Comparison of ENCODE assay signal across 8 cellular contexts in genomic region chr21:25607812-25608737, GRCh38. TPM values are rescaled to one million over a fixed set of nuclear protein-coding genes. Genes with fewer than 3 reads are reported as not detected.
DNase-seq lines count a peak whose midpoint lies in the region; ATAC-seq and TF ChIP-seq lines count a peak whose summit lies in the region.

No MANE protein-coding gene starts in this region.

- POLR2A ChIA-PET in AG04450 (lab: Yijun Ruan, JAX), result no interaction called here

- DNase-seq in AG04450 (ENCODE audit: low read depth, low spot score), result peak; percentile 68
- DNase-seq in NCI-H2171 treated with DMSO at 0.1 percent for 48 hours (lab: John Stamatoyannopoulos, UW), result peak; percentile 62
- peak; percentile 57 for DNase-seq in activated CD4-positive, CD25-positive, alpha-beta regulatory T cell treated with anti-CD3 and anti-CD28 coated beads, Interleukin-2, amount 50 U/mL, for 16 hours (ENCODE audit: low read depth, low spot score)
- peak; percentile 53 to 68 for DNase-seq in central memory CD8-positive, alpha-beta T cell (ENCODE audit: low spot score in 2 of 2)
- DNase-seq in islet precursor cell, result peak; percentile 84
- DNase-seq in stimulated activated CD4-positive, alpha-beta T cell treated with anti-CD3 and anti-CD28 coated beads, Interleukin-12 subunit alpha, Interleukin-12 subunit beta, amount 100 ng/mL, for 4 hours, result peak; percentile 68

- peaks cover 20% of the 10 kb centered on the region for H3K36me3 Mint-ChIP-seq in central memory CD8-positive, alpha-beta T cell (ENCODE audit: insufficient read depth)

- TF ChIP-seq CTCF in AG04450 (IDR thresholded peaks at IDR 0.05; ENCODE audit: low read depth, low read length), result peak; percentile 93

- H3K4me3 ChIP-seq in AG04450 (ENCODE audit: low read depth, low read length), result peak overlapping the region; percentile 83

- no peaks in the 10 kb centered on the region for H3K27me3 ChIP-seq in AG04450 (ENCODE audit: control insufficient read depth, insufficient read depth, low read length)

- H3K9me3 ChIP-seq in AG04450 (ENCODE audit: control insufficient read depth, insufficient read depth, low read length), result no peaks in the 10 kb centered on the region; the same call in 1 of the 2 replicates

- ATAC-seq in GM18867 (IDR thresholded peaks at IDR 0.05; ENCODE audit: unreplicated experiment) (peak; percentile 76), HG03108 (IDR thresholded peaks at IDR 0.05; ENCODE audit: unreplicated experiment) (peak; percentile 78)
- peak; percentile 79 for ATAC-seq in central memory CD8-positive, alpha-beta T cell (replicated peaks; ENCODE audit: extremely low read depth, poor library complexity, severe bottlenecking)

- H3K27ac ChIP-seq in AG04450 (ENCODE audit: low read depth, low read length), result no peak overlapping the region

- peak overlapping the region; percentile 99 for H3K4me3 Mint-ChIP-seq in central memory CD8-positive, alpha-beta T cell

- H3K4me1 Mint-ChIP-seq in central memory CD8-positive, alpha-beta T cell, result peaks cover 23% of the 10 kb centered on the region

- peak overlapping the region; percentile 100 for H3K27ac Mint-ChIP-seq in central memory CD8-positive, alpha-beta T cell (ENCODE audit: low read depth)

- CTCF ChIA-PET in AG04450 (lab: Charles Lee), result interaction anchor here (0.5 to 3.5 kb wide), 71 partner anchors 9 to 1341 kb away, joined by 3 to 97 read pairs (median 5); partner anchors contain the start of genes ATP5PF, GABPA and JAM2

- H3K27me3 Mint-ChIP-seq in central memory CD8-positive, alpha-beta T cell, result no peaks in the 10 kb centered on the region

- no peaks in the 10 kb centered on the region for H3K9me3 Mint-ChIP-seq in central memory CD8-positive, alpha-beta T cell

RNA-seq across cellular contexts. Expression of gene MRPL39, which starts 0.8 kb away (rescaled TPM):
- polyA plus RNA-seq in AG04450 (2011; rRNA removed), result 22.8 and 37.0 TPM in 2 replicates
- polyA minus RNA-seq in AG04450 (2011; rRNA and poly(A)+ RNA removed), result 8.8 and 15.0 TPM in 2 replicates

RNA-seq across cellular contexts. Expression of gene JAM2, which starts 31.0 kb away (rescaled TPM):
- polyA plus RNA-seq in AG04450 (2011; rRNA removed), result 5.7 and 7.2 TPM in 2 replicates
- 2.1 and 3.6 TPM in 2 replicates for polyA minus RNA-seq in AG04450 (2011; rRNA and poly(A)+ RNA removed)
